Comparison of ENCODE assay signal across 2 cellular contexts in genomic region chr4:155978810-155979209, GRCh38.
TF ChIP-seq lines count a peak whose summit lies in the region.

No MANE protein-coding gene starts in this region.

TF ChIP-seq in HepG2, 621 proteins besides CTCF, POLR2A, EP300 and RAD21:
- TF ChIP-seq ZFP36 (IDR thresholded peaks at IDR 0.05; ENCODE audit: borderline replicate concordance, low read depth, low read length, partially characterized antibody) (peak; percentile 29), ZNF703 (CRISPR knock-in tag; IDR thresholded peaks at IDR 0.05; ENCODE audit: borderline replicate concordance) (no peak)

TF ChIP-seq in GM12878, 131 proteins besides CTCF, POLR2A, EP300 and RAD21:
- no peak for TF ChIP-seq ZSCAN29 (IDR thresholded peaks at IDR 0.05)
- no peak for TF ChIP-seq POLR2AphosphoS2 (IDR thresholded peaks at IDR 0.05; ENCODE audit: low read depth, low read length)
- TF ChIP-seq PKNOX1 (IDR thresholded peaks at IDR 0.05): no peak
- TF ChIP-seq CBX5 (IDR thresholded peaks at IDR 0.05; ENCODE audit: low read depth): peak; percentile 94; the same call in 1 of the 2 replicates
- no peak for TF ChIP-seq SP1 (IDR thresholded peaks at IDR 0.05; ENCODE audit: low read depth, low read length)
